Comparison of ENCODE assay signal across 24 cellular contexts in genomic region chr3:2810723-2811122, GRCh38.
DNase-seq lines count a peak whose midpoint lies in the region; ATAC-seq and TF ChIP-seq lines count a peak whose summit lies in the region.
"Had no signal": no experiment of that assay in that cellular context is flagged by ENCODE, and none has a peak within 500 bp of the region (broad histone marks: within the 10 kb centered on the region; RNA-seq: fewer than 3 reads in every experiment).

No MANE protein-coding gene starts in this region.

- H3K27me3 ChIP-seq in SK-N-SH (ENCODE audit: insufficient read depth): no peaks in the 10 kb centered on the region
- H3K27me3 ChIP-seq in endodermal cell (ENCODE audit: control insufficient read depth, insufficient read depth, low read length, poor library complexity, severe bottlenecking): peaks cover 16% of the 10 kb centered on the region
- no peaks in the 10 kb centered on the region for H3K27me3 ChIP-seq in CD8-positive, alpha-beta memory T cell (ENCODE audit: insufficient read depth, low read length, poor library complexity, severe bottlenecking)
- H3K27me3 ChIP-seq: BLaER1 treated with 17β-estradiol and CSF1 and Interleukin-3, amounts not matched to agents 10 nM and 100 nM; dorsolateral prefrontal cortex; upper lobe of left lung had no signal

- H3K4me3 ChIP-seq in SK-N-SH (ENCODE audit: low read depth in 2 of 2, low read length in 1 of 2) (no peak overlapping the region), endodermal cell (ENCODE audit: low read length) (no peak overlapping the region)
- H3K4me3 ChIP-seq in CD8-positive, alpha-beta memory T cell (ENCODE audit: low read length): no peak overlapping the region
- H3K4me3 ChIP-seq: BLaER1 treated with 17β-estradiol and CSF1 and Interleukin-3, amounts not matched to agents 10 nM and 100 nM; dorsolateral prefrontal cortex; HAP-1; upper lobe of left lung had no signal

- DNase-seq in SK-N-SH (no peak), MV-4-11 (lab: John Stamatoyannopoulos, UW) (peak; percentile 5), endodermal cell (peak; percentile 67), nephron progenitor cell (peak; percentile 46), NCI-H446 (lab: John Stamatoyannopoulos, UW) (no peak), cerebellum (ENCODE audit: low spot score) (no peak)
- no peak for DNase-seq in CD8-positive, alpha-beta memory T cell
- DNase-seq: activated naive CD4-positive, alpha-beta T cell treated with Interleukin-2 at 50 U/mL for 16 hours; activated T-cell treated with anti-CD3 and anti-CD28 coated beads, Interleukin-2, amount 50 U/mL, for 1 hour; anterior cingulate cortex; dorsolateral prefrontal cortex; foreskin fibroblast; immature natural killer cell; NCI-H510A; NK-92 treated with Interleukin-12 subunit alpha and Interleukin-12 subunit beta, amount 100 ng/mL, for 24 hours; T1000; upper lobe of left lung had no signal

- POLR2A ChIA-PET in SK-N-SH (lab: Yijun Ruan, JAX): interaction anchor here (0.6 kb wide), 1 partner anchor 12 kb away, joined by 4 read pairs; no protein-coding TSS in a partner anchor
- POLR2A ChIA-PET in CD8-positive, alpha-beta memory T cell (lab: Charles Lee): no interaction called here

- no peaks in the 10 kb centered on the region for H3K79me2 ChIP-seq in SK-N-SH (ENCODE audit: insufficient read depth)

- WGBS in SK-N-SH (ENCODE audit: low lambda C conversion rate): 30% methylated on average over 1 of the region's 1 CpG
- 83 to 100% methylated on average over 1 of the region's 1 CpG for WGBS in endodermal cell (ENCODE audit: insufficient coverage in 1 of 2, insufficient read length in 1 of 2), 2 experiments

- H3K9me2 ChIP-seq in SK-N-SH: no peaks in the 10 kb centered on the region

- no peak for TF ChIP-seq EP300 in SK-N-SH (IDR thresholded peaks at IDR 0.05; ENCODE audit: borderline replicate concordance in 1 of 2, low read depth in 1 of 2, low read length in 1 of 2)

- H3K27me3 Mint-ChIP-seq in endodermal cell (ENCODE audit: insufficient read depth) (peaks cover 7% of the 10 kb centered on the region), nephron progenitor cell (ENCODE audit: low read depth, poor library complexity) (peaks cover 4% of the 10 kb centered on the region)
- H3K27me3 Mint-ChIP-seq in CD8-positive, alpha-beta memory T cell: peaks cover 0 to 1% of the 10 kb centered on the region in 2 donors
- H3K27me3 Mint-ChIP-seq: progenitor cell of endocrine pancreas had no signal

- H3K9me3 Mint-ChIP-seq in endodermal cell (no peaks in the 10 kb centered on the region), nephron progenitor cell (no peaks in the 10 kb centered on the region)
- peaks cover 0 to 7% (median under 1%) of the 10 kb centered on the region in 5 donors for H3K9me3 Mint-ChIP-seq in CD8-positive, alpha-beta memory T cell
- H3K9me3 Mint-ChIP-seq: neural crest cell had no signal

- H3K27ac ChIP-seq in SK-N-SH (ENCODE audit: low read depth in 2 of 2, low read length in 1 of 2) (no peak overlapping the region), endodermal cell (ENCODE audit: low read depth, low read length) (no peak overlapping the region)
- no peak overlapping the region for H3K27ac ChIP-seq in CD8-positive, alpha-beta memory T cell (ENCODE audit: low read depth, low read length)
- H3K27ac ChIP-seq: BLaER1 treated with 17β-estradiol and CSF1 and Interleukin-3, amounts not matched to agents 10 nM and 100 nM; dorsolateral prefrontal cortex; RWPE1; upper lobe of left lung had no signal

- no peak for TF ChIP-seq RAD21 in SK-N-SH (IDR thresholded peaks at IDR 0.05; ENCODE audit: low read length)

- H3K4me1 Mint-ChIP-seq in endodermal cell: no peaks in the 10 kb centered on the region
- no peaks in the 10 kb centered on the region for H3K4me1 Mint-ChIP-seq in nephron progenitor cell
- H3K4me1 Mint-ChIP-seq in CD8-positive, alpha-beta memory T cell: no peaks in the 10 kb centered on the region
- H3K4me1 Mint-ChIP-seq: central memory CD8-positive, alpha-beta T cell; immature natural killer cell; neural crest cell had no signal

- H3K27ac Mint-ChIP-seq in endodermal cell (no peak overlapping the region), nephron progenitor cell (no peak overlapping the region)
- H3K27ac Mint-ChIP-seq in CD8-positive, alpha-beta memory T cell: no peak overlapping the region
- H3K27ac Mint-ChIP-seq: immature natural killer cell, progenitor cell of endocrine pancreas had no signal

- H2AFZ ChIP-seq in SK-N-SH (ENCODE audit: low read depth): no peak overlapping the region

- H3K9me3 ChIP-seq in SK-N-SH: no peaks in the 10 kb centered on the region
- no peaks in the 10 kb centered on the region for H3K9me3 ChIP-seq in endodermal cell (ENCODE audit: control insufficient read depth, low read length)
- H3K9me3 ChIP-seq in CD8-positive, alpha-beta memory T cell (ENCODE audit: low read length): no peaks in the 10 kb centered on the region
- H3K9me3 ChIP-seq: BLaER1 treated with 17β-estradiol and CSF1 and Interleukin-3, amounts not matched to agents 10 nM and 100 nM; HAP-1; upper lobe of left lung had no signal

- no peaks in the 10 kb centered on the region for H3F3A ChIP-seq in SK-N-SH (replicated peaks; ENCODE audit: insufficient read depth)

- ATAC-seq in SK-N-SH treated with all-trans-retinoic acid at 6 μM for 48 hours: no peak

- H4K20me1 ChIP-seq in SK-N-SH (ENCODE audit: insufficient read depth): no peaks in the 10 kb centered on the region
- H4K20me1 ChIP-seq: BLaER1 treated with 17β-estradiol and CSF1 and Interleukin-3, amounts not matched to agents 10 nM and 100 nM had no signal

- no peaks in the 10 kb centered on the region for H3K36me3 ChIP-seq in SK-N-SH (replicated peaks in 1 of 2; ENCODE audit: control insufficient read depth in 1 of 2, insufficient read depth in 2 of 2, low read length in 1 of 2)
- no peaks in the 10 kb centered on the region for H3K36me3 ChIP-seq in endodermal cell (ENCODE audit: control insufficient read depth, insufficient read depth, low read length)
- no peaks in the 10 kb centered on the region for H3K36me3 ChIP-seq in CD8-positive, alpha-beta memory T cell (ENCODE audit: insufficient read depth, low read length)
- H3K36me3 ChIP-seq: BLaER1 treated with 17β-estradiol and CSF1 and Interleukin-3, amounts not matched to agents 10 nM and 100 nM; HAP-1; upper lobe of left lung had no signal

- H3K4me1 ChIP-seq in SK-N-SH (ENCODE audit: control insufficient read depth in 1 of 2, insufficient read depth in 2 of 2, low read depth in 1 of 2, low read length in 1 of 2) (no peaks in the 10 kb centered on the region), endodermal cell (ENCODE audit: control insufficient read depth, insufficient read depth, low read length) (no peaks in the 10 kb centered on the region)
- no peaks in the 10 kb centered on the region for H3K4me1 ChIP-seq in CD8-positive, alpha-beta memory T cell (ENCODE audit: insufficient read depth, low read length)
- H3K4me1 ChIP-seq: BLaER1 treated with 17β-estradiol and CSF1 and Interleukin-3, amounts not matched to agents 10 nM and 100 nM; HAP-1; upper lobe of left lung had no signal

- H3K9ac ChIP-seq in SK-N-SH: no peak overlapping the region
- H3K9ac ChIP-seq in endodermal cell (ENCODE audit: extremely low read depth, low read length, poor library complexity, severe bottlenecking): no peak overlapping the region
- H3K9ac ChIP-seq: BLaER1 treated with 17β-estradiol and CSF1 and Interleukin-3, amounts not matched to agents 10 nM and 100 nM had no signal

- H3K4me2 ChIP-seq in SK-N-SH: no peak overlapping the region
- H3K4me2 ChIP-seq: BLaER1 treated with 17β-estradiol and CSF1 and Interleukin-3, amounts not matched to agents 10 nM and 100 nM had no signal

- H3K36me3 Mint-ChIP-seq in endodermal cell (ENCODE audit: low read depth) (no peaks in the 10 kb centered on the region), nephron progenitor cell (ENCODE audit: low read depth) (no peaks in the 10 kb centered on the region)
- H3K36me3 Mint-ChIP-seq in CD8-positive, alpha-beta memory T cell: no peaks in the 10 kb centered on the region
- H3K36me3 Mint-ChIP-seq: immature natural killer cell had no signal

- no peak for TF ChIP-seq CTCF in SK-N-SH (IDR thresholded peaks at IDR 0.05)
- no peak for TF ChIP-seq CTCF in endodermal cell (conservative IDR thresholded peaks at IDR 0.05)
- TF ChIP-seq CTCF in nephron progenitor cell (IDR thresholded peaks at IDR 0.05): no peak

- CTCF ChIA-PET in SK-N-SH (lab: Yijun Ruan, JAX): no interaction called here
- CTCF ChIA-PET in CD8-positive, alpha-beta memory T cell (lab: Charles Lee): no interaction called here

- H3K4me3 Mint-ChIP-seq in endodermal cell (no peak overlapping the region), nephron progenitor cell (no peak overlapping the region)
- H3K4me3 Mint-ChIP-seq in CD8-positive, alpha-beta memory T cell: no peak overlapping the region
- H3K4me3 Mint-ChIP-seq: central memory CD8-positive, alpha-beta T cell; immature natural killer cell; neural crest cell had no signal

TF ChIP-seq in SK-N-SH, 30 proteins besides CTCF, POLR2A, EP300 and RAD21 (continues in another document):
- no peak for TF ChIP-seq SIN3A (IDR thresholded peaks at IDR 0.05; ENCODE audit: borderline replicate concordance, low read depth, low read length)

TF ChIP-seq in SK-N-SH treated with all-trans-retinoic acid at 6 μM for 48 hours, 23 proteins besides CTCF, POLR2A, EP300 and RAD21 (continues in another document):
- no peak for TF ChIP-seq ZNF8 (CRISPR knock-in tag; IDR thresholded peaks at IDR 0.05)
- no peak for TF ChIP-seq TCF4 (CRISPR knock-in tag; IDR thresholded peaks at IDR 0.05; ENCODE audit: borderline replicate concordance)
- TF ChIP-seq, protein P1, sequence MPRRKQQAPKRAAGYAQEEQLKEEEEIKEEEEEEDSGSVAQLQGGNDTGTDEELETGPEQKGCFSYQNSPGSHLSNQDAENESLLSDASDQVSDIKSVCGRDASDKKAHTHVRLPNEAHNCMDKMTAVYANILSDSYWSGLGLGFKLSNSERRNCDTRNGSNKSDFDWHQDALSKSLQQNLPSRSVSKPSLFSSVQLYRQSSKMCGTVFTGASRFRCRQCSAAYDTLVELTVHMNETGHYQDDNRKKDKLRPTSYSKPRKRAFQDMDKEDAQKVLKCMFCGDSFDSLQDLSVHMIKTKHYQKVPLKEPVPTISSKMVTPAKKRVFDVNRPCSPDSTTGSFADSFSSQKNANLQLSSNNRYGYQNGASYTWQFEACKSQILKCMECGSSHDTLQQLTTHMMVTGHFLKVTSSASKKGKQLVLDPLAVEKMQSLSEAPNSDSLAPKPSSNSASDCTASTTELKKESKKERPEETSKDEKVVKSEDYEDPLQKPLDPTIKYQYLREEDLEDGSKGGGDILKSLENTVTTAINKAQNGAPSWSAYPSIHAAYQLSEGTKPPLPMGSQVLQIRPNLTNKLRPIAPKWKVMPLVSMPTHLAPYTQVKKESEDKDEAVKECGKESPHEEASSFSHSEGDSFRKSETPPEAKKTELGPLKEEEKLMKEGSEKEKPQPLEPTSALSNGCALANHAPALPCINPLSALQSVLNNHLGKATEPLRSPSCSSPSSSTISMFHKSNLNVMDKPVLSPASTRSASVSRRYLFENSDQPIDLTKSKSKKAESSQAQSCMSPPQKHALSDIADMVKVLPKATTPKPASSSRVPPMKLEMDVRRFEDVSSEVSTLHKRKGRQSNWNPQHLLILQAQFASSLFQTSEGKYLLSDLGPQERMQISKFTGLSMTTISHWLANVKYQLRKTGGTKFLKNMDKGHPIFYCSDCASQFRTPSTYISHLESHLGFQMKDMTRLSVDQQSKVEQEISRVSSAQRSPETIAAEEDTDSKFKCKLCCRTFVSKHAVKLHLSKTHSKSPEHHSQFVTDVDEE (CRISPR knock-in tag; IDR thresholded peaks at IDR 0.05): no peak
- no peak for TF ChIP-seq CSDC2 (CRISPR knock-in tag; IDR thresholded peaks at IDR 0.05)

Comparison
In these comparisons a context has a peak if more than half of its experiments do, and no peak if none do; other contexts are left out.
1. DNase-seq: peak in MV-4-11 (single experiment), endodermal cell (single experiment) and nephron progenitor cell (single experiment); none in SK-N-SH (single experiment), NCI-H446 (0 of 2), cerebellum (single experiment) and CD8-positive, alpha-beta memory T cell (0 of 5).